ENCODE assay signal across 1 cellular context in genomic region chr4:26583865-26584652, GRCh38.
TF ChIP-seq lines count a peak whose summit lies in the region.

Gene TBC1D19, plus strand, starts transcription at chr4:26584084. Its CDS starts 110 bp downstream, at chr4:26584194.

TF ChIP-seq in HepG2, 621 proteins besides CTCF, POLR2A, EP300 and RAD21 (continued from another document and continues in another):
- no peak for TF ChIP-seq ZFP36L2 (CRISPR knock-in tag; IDR thresholded peaks at IDR 0.05)
- TF ChIP-seq ZIK1 (CRISPR knock-in tag; IDR thresholded peaks at IDR 0.05; ENCODE audit: borderline replicate concordance, low read depth) = peak; percentile 80; the same call in 1 of the 2 replicates
- no peak for TF ChIP-seq ZNF180 (CRISPR knock-in tag; IDR thresholded peaks at IDR 0.05; ENCODE audit: borderline replicate concordance, low read depth)
- peak; percentile 62; the same call in 1 of the 2 replicates for TF ChIP-seq ZNF441 (CRISPR knock-in tag; IDR thresholded peaks at IDR 0.05; ENCODE audit: borderline replicate concordance)
- peak; percentile 61; the same call in 1 of the 2 replicates for TF ChIP-seq NKX3-1 (CRISPR knock-in tag; IDR thresholded peaks at IDR 0.05)
- no peak for TF ChIP-seq BCLAF1 (IDR thresholded peaks at IDR 0.05)
- no peak for TF ChIP-seq NFE2L2 (IDR thresholded peaks at IDR 0.05; ENCODE audit: low read length)
- TF ChIP-seq ZNF609 (CRISPR knock-in tag; IDR thresholded peaks at IDR 0.05; ENCODE audit: borderline replicate concordance) = no peak; the same call in 1 of the 2 replicates
- TF ChIP-seq DMAP1 (CRISPR knock-in tag; IDR thresholded peaks at IDR 0.05) = peak; percentile 86
- no peak for TF ChIP-seq ZNF335 (CRISPR knock-in tag; IDR thresholded peaks at IDR 0.05)
- no peak for TF ChIP-seq ZNF7 (CRISPR knock-in tag; IDR thresholded peaks at IDR 0.05)
- TF ChIP-seq ZNF101 (CRISPR knock-in tag; IDR thresholded peaks at IDR 0.05; ENCODE audit: borderline replicate concordance, low read depth) = no peak
- TF ChIP-seq FLYWCH1 (CRISPR knock-in tag; IDR thresholded peaks at IDR 0.05) = no peak
- no peak for TF ChIP-seq FUBP1 (CRISPR knock-in tag; IDR thresholded peaks at IDR 0.05; ENCODE audit: borderline replicate concordance)
- TF ChIP-seq KAT8 (CRISPR knock-in tag; IDR thresholded peaks at IDR 0.05) = peak; percentile 97
- no peak for TF ChIP-seq FOXP1 (IDR thresholded peaks at IDR 0.05)
- no peak for TF ChIP-seq FOXP1 (CRISPR knock-in tag; IDR thresholded peaks at IDR 0.05)
- no peak for TF ChIP-seq TEAD2 (CRISPR knock-in tag; IDR thresholded peaks at IDR 0.05)
- no peak for TF ChIP-seq MTA3 (CRISPR knock-in tag; IDR thresholded peaks at IDR 0.05)
- TF ChIP-seq CBFB (CRISPR knock-in tag; IDR thresholded peaks at IDR 0.05) = peak; percentile 90
- peak; percentile 86; the same call in 1 of the 2 replicates for TF ChIP-seq SIN3A (IDR thresholded peaks at IDR 0.05; ENCODE audit: borderline replicate concordance, low read depth, low read length)
- peak; percentile 58; the same call in 1 of the 2 replicates for TF ChIP-seq STAT5B (CRISPR knock-in tag; IDR thresholded peaks at IDR 0.05)
- TF ChIP-seq ZBTB3 (CRISPR knock-in tag; IDR thresholded peaks at IDR 0.05; ENCODE audit: borderline replicate concordance, low read depth) = no peak
- TF ChIP-seq ATF5 (CRISPR knock-in tag; IDR thresholded peaks at IDR 0.05; ENCODE audit: low read depth) = no peak
- peak; percentile 77 for TF ChIP-seq RNF2 (conservative IDR thresholded peaks at IDR 0.05; ENCODE audit: low read depth)
- no peak for TF ChIP-seq ZUFSP (CRISPR knock-in tag; IDR thresholded peaks at IDR 0.05; ENCODE audit: borderline replicate concordance)
- TF ChIP-seq ZNF616 (CRISPR knock-in tag; IDR thresholded peaks at IDR 0.05; ENCODE audit: low read depth) = 0 out of 2 replicates have a peak, but pooled peaks have one; percentile 45
- TF ChIP-seq ELF4 (CRISPR knock-in tag; IDR thresholded peaks at IDR 0.05; ENCODE audit: borderline replicate concordance) = no peak
- TF ChIP-seq AKNA (CRISPR knock-in tag; IDR thresholded peaks at IDR 0.05; ENCODE audit: borderline replicate concordance) = no peak
- TF ChIP-seq HINFP (CRISPR knock-in tag; IDR thresholded peaks at IDR 0.05; ENCODE audit: low read depth) = peak; percentile 70; the same call in 1 of the 2 replicates
- 0 out of 2 replicates have a peak, but pooled peaks have one; percentile 38 for TF ChIP-seq ZNF34 (CRISPR knock-in tag; IDR thresholded peaks at IDR 0.05; ENCODE audit: borderline replicate concordance)
- TF ChIP-seq CEBPZ (IDR thresholded peaks at IDR 0.05; ENCODE audit: low read length) = no peak
- TF ChIP-seq GLMP (CRISPR knock-in tag; IDR thresholded peaks at IDR 0.05; ENCODE audit: borderline replicate concordance) = no peak
